ENCODE assay signal across 1 cellular context in genomic region chr16:23578096-23578830, GRCh38.
TF ChIP-seq lines count a peak whose summit lies in the region.

No MANE protein-coding gene starts in this region.

TF ChIP-seq in WTC11, 78 proteins besides CTCF, POLR2A, EP300 and RAD21 (continued from another document):
- TF ChIP-seq FOXP4 (CRISPR knock-in tag; IDR thresholded peaks at IDR 0.05) (no peak), TEAD4 (CRISPR knock-in tag; IDR thresholded peaks at IDR 0.05) (no peak), MYBL2 (CRISPR knock-in tag; IDR thresholded peaks at IDR 0.05) (no peak), GABPB1 (CRISPR knock-in tag; IDR thresholded peaks at IDR 0.05) (no peak), TEAD1 (CRISPR knock-in tag; IDR thresholded peaks at IDR 0.05) (no peak), AFF4 (CRISPR knock-in tag; IDR thresholded peaks at IDR 0.05; ENCODE audit: borderline replicate concordance) (no peak), IRF2 (CRISPR knock-in tag; IDR thresholded peaks at IDR 0.05; ENCODE audit: borderline replicate concordance, low read depth) (no peak), NFYB (CRISPR knock-in tag; conservative IDR thresholded peaks at IDR 0.05; ENCODE audit: low read depth) (no peak), ZNF263 (CRISPR knock-in tag; IDR thresholded peaks at IDR 0.05; ENCODE audit: low read depth) (no peak), USF1 (CRISPR knock-in tag; IDR thresholded peaks at IDR 0.05) (no peak)
- TF ChIP-seq, protein P1, sequence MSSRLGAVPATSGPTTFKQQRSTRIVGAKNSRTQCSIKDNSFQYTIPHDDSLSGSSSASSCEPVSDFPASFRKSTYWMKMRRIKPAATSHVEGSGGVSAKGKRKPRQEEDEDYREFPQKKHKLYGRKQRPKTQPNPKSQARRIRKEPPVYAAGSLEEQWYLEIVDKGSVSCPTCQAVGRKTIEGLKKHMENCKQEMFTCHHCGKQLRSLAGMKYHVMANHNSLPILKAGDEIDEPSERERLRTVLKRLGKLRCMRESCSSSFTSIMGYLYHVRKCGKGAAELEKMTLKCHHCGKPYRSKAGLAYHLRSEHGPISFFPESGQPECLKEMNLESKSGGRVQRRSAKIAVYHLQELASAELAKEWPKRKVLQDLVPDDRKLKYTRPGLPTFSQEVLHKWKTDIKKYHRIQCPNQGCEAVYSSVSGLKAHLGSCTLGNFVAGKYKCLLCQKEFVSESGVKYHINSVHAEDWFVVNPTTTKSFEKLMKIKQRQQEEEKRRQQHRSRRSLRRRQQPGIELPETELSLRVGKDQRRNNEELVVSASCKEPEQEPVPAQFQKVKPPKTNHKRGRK (CRISPR knock-in tag; IDR thresholded peaks at IDR 0.05; ENCODE audit: borderline replicate concordance): no peak
- TF ChIP-seq, protein P2, sequence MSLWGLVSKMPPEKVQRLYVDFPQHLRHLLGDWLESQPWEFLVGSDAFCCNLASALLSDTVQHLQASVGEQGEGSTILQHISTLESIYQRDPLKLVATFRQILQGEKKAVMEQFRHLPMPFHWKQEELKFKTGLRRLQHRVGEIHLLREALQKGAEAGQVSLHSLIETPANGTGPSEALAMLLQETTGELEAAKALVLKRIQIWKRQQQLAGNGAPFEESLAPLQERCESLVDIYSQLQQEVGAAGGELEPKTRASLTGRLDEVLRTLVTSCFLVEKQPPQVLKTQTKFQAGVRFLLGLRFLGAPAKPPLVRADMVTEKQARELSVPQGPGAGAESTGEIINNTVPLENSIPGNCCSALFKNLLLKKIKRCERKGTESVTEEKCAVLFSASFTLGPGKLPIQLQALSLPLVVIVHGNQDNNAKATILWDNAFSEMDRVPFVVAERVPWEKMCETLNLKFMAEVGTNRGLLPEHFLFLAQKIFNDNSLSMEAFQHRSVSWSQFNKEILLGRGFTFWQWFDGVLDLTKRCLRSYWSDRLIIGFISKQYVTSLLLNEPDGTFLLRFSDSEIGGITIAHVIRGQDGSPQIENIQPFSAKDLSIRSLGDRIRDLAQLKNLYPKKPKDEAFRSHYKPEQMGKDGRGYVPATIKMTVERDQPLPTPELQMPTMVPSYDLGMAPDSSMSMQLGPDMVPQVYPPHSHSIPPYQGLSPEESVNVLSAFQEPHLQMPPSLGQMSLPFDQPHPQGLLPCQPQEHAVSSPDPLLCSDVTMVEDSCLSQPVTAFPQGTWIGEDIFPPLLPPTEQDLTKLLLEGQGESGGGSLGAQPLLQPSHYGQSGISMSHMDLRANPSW (CRISPR knock-in tag; conservative IDR thresholded peaks at IDR 0.05; ENCODE audit: low read depth): no peak
